In the genomic region with DNA sequence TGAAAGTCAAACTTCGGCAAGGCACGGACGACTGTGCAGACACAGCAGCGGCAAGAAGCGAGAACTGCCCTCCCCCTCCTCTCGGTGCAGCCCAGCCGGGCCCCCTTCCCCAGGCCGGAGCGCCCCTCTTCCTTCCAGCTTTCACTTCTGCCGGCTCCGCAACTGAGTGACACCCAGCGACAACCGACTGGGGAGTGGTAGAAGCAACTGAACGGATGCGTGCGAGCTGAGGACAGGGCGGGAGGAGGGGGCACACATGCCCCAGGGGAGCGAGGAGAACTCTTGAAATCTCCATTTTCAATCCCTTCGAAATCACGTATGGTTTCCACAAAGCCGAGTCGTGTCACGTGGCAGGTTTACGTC, we compare ENCODE assay signal across 24 cellular contexts.
DNase-seq lines count a peak whose midpoint lies in the region; ATAC-seq, FAIRE-seq and TF ChIP-seq lines count a peak whose summit lies in the region.
"Had no signal": no experiment of that assay in that cellular context is flagged by ENCODE, and none has a peak within 500 bp of the region (broad histone marks: within the 10 kb centered on the region; RNA-seq: fewer than 3 reads in every experiment).

No MANE protein-coding gene starts in this region.

- no peak for FAIRE-seq in K562 (lab: Jason Lieb, UNC)
- FAIRE-seq: A204.1, small intestine had no signal

- no peaks in the 10 kb centered on the region for H3K27me3 Mint-ChIP-seq in stimulated activated memory B cell treated with anti-CD40 and anti-IgM and Interleukin-4, amounts not matched to agents 10 μg/mL and 1 μg/mL and 100 μg/mL, for 72 hours
- H3K27me3 Mint-ChIP-seq in activated CD4-positive, alpha-beta T cell treated with anti-CD3 and anti-CD28 coated beads, Interleukin-2, amount 10 ng/mL, durations not matched to agents 24 days and 14 days, result no peaks in the 10 kb centered on the region
- H3K27me3 Mint-ChIP-seq: activated T-helper 17 cell treated with anti-CD3 and anti-CD28 coated beads, Interleukin-2, amount 50 U/mL, for 72 hours; brain; T-helper 17 cell had no signal

- peaks cover 53% of the 10 kb centered on the region for H3K4me1 Mint-ChIP-seq in stimulated activated memory B cell treated with anti-CD40 and anti-IgM and Interleukin-4, amounts not matched to agents 10 μg/mL and 1 μg/mL and 100 μg/mL, for 72 hours
- peaks cover 25% of the 10 kb centered on the region for H3K4me1 Mint-ChIP-seq in activated CD4-positive, alpha-beta T cell treated with anti-CD3 and anti-CD28 coated beads, Interleukin-2, amount 10 ng/mL, durations not matched to agents 24 days and 14 days
- H3K4me1 Mint-ChIP-seq: activated T-helper 17 cell treated with anti-CD3 and anti-CD28 coated beads, Interleukin-2, amount 50 U/mL, for 72 hours had no signal

- peak overlapping the region; percentile 57 for H3K27ac Mint-ChIP-seq in stimulated activated memory B cell treated with anti-CD40 and anti-IgM and Interleukin-4, amounts not matched to agents 10 μg/mL and 1 μg/mL and 100 μg/mL, for 72 hours
- no peak overlapping the region for H3K27ac Mint-ChIP-seq in activated CD4-positive, alpha-beta T cell treated with anti-CD3 and anti-CD28 coated beads, Interleukin-2, amount 10 ng/mL, durations not matched to agents 24 days and 14 days
- H3K27ac Mint-ChIP-seq: activated T-helper 17 cell treated with anti-CD3 and anti-CD28 coated beads, Interleukin-2, amount 50 U/mL, for 72 hours; T-helper 17 cell had no signal

- ATAC-seq in K562, result no peak
- ATAC-seq in stimulated activated memory B cell treated with anti-CD40 and anti-IgM and Interleukin-4, amounts not matched to agents 10 μg/mL and 1 μg/mL and 100 μg/mL, for 72 hours, result no peak
- ATAC-seq in GM21515 (IDR thresholded peaks at IDR 0.05; ENCODE audit: unreplicated experiment), result no peak
- no peak for ATAC-seq in HG03039 (IDR thresholded peaks at IDR 0.05; ENCODE audit: unreplicated experiment)
- ATAC-seq: activated T-helper 17 cell treated with anti-CD3 and anti-CD28 coated beads, Interleukin-2, amount 50 U/mL, for 72 hours; foreskin keratinocyte; stimulated activated naive CD8-positive, alpha-beta T cell treated with anti-CD3 and anti-CD28 coated beads, Interleukin-15, Interleukin-2, amounts not matched to agents 100 U/mL and 50 U/mL, for 24 hours; T-helper 17 cell had no signal

- TF ChIP-seq EP300 in K562 (IDR thresholded peaks at IDR 0.05; ENCODE audit: low read length), result no peak

- H3K36me3 ChIP-seq in Loucy (ENCODE audit: insufficient read depth, low read length) (peaks cover 64% of the 10 kb centered on the region), K562 (ENCODE audit: control insufficient read depth, insufficient read depth, low read length) (peaks cover 59% of the 10 kb centered on the region)

- in situ Hi-C loops in K562 (cut with MboI), result no loop called here

- H3K4me3 ChIP-seq in Loucy (ENCODE audit: low read length, poor library complexity, severe bottlenecking) (peak overlapping the region; percentile 20), K562 (no peak overlapping the region)
- H3K4me3 ChIP-seq: MG63, thyroid gland had no signal

- CTCF ChIA-PET in K562 (lab: Yijun Ruan, JAX; ENCODE audit: low intra/inter-chr PET ratio), result no interaction called here

- H3K36me3 Mint-ChIP-seq in stimulated activated memory B cell treated with anti-CD40 and anti-IgM and Interleukin-4, amounts not matched to agents 10 μg/mL and 1 μg/mL and 100 μg/mL, for 72 hours, result peaks cover 58% of the 10 kb centered on the region
- peaks cover 25% of the 10 kb centered on the region for H3K36me3 Mint-ChIP-seq in activated CD4-positive, alpha-beta T cell treated with anti-CD3 and anti-CD28 coated beads, Interleukin-2, amount 10 ng/mL, durations not matched to agents 24 days and 14 days (ENCODE audit: low read depth)

- H3K9me3 Mint-ChIP-seq in stimulated activated memory B cell treated with anti-CD40 and anti-IgM and Interleukin-4, amounts not matched to agents 10 μg/mL and 1 μg/mL and 100 μg/mL, for 72 hours, result no peaks in the 10 kb centered on the region
- H3K9me3 Mint-ChIP-seq in activated CD4-positive, alpha-beta T cell treated with anti-CD3 and anti-CD28 coated beads, Interleukin-2, amount 10 ng/mL, durations not matched to agents 24 days and 14 days, result no peaks in the 10 kb centered on the region
- H3K9me3 Mint-ChIP-seq: activated T-helper 17 cell treated with anti-CD3 and anti-CD28 coated beads, Interleukin-2, amount 50 U/mL, for 72 hours; brain had no signal

- H3K4me2 ChIP-seq in Loucy (ENCODE audit: low read depth, low read length, poor library complexity, severe bottlenecking), result peak overlapping the region; percentile 71
- no peak overlapping the region for H3K4me2 ChIP-seq in K562 (ENCODE audit: insufficient read depth, low read length)

- TF ChIP-seq RAD21 in K562 (CRISPR knock-in tag; conservative IDR thresholded peaks at IDR 0.05 in 1 of 2, IDR thresholded peaks at IDR 0.05 in 1 of 2), result no peak

- H4K20me1 ChIP-seq in Loucy (ENCODE audit: insufficient read depth, low read length, poor library complexity, severe bottlenecking) (no peaks in the 10 kb centered on the region), K562 (replicated peaks; ENCODE audit: control insufficient read depth, insufficient read depth, low read length) (0 out of 2 replicates have a peak, but pooled peaks cover 3% of the 10 kb centered on the region)

- intact Hi-C loops in K562 (cut with micrococcal nuclease), result no loop called here
- intact Hi-C loops in activated CD4-positive, alpha-beta T cell treated with anti-CD3 and anti-CD28 coated beads, Interleukin-2, amount 10 ng/mL, durations not matched to agents 24 days and 14 days (cut with micrococcal nuclease), result loop anchor here (10.0 kb wide), 1 partner anchor 175 kb away; no protein-coding TSS in a partner anchor

- POLR2A ChIA-PET in K562 (lab: Yijun Ruan, JAX), result interaction anchor here (0.6 kb wide), 1 partner anchor 1877 kb away, joined by 3 read pairs; no protein-coding TSS in a partner anchor

- WGBS in K562 (ENCODE audit: insufficient coverage, low coverage, missing lambda C conversion rate), result 95% methylated on average over 21 of the region's 24 CpGs

- DNase-seq in activated CD8-positive, alpha-beta memory T cell treated with anti-CD3 and anti-CD28 coated beads for 24 hours, result peak; percentile 49
- no peak for DNase-seq in activated CD8-positive, alpha-beta memory T cell treated with anti-CD3 and anti-CD28 coated beads, Interleukin-2, amount 50 U/mL, for 4 hours
- DNase-seq in K562 (ENCODE audit: extremely low read depth in 1 of 4, low spot score in 3 of 4), result no peak
- DNase-seq in activated CD4-positive, alpha-beta T cell treated with anti-CD3 and anti-CD28 coated beads, Interleukin-2, amount 10 ng/mL, durations not matched to agents 24 days and 14 days, result no peak
- DNase-seq: DMS 273 treated with DMSO at 0.1 percent for 48 hours; effector CD8-positive, alpha-beta T cell; foreskin keratinocyte; hippocampal formation; MG63; NCI-H1436; NCI-H510A; NK-92 treated with Interleukin-12 subunit alpha and Interleukin-12 subunit beta, amount 100 ng/mL, for 24 hours; small intestine; stimulated activated CD4-positive, alpha-beta T cell treated with anti-CD3 and anti-CD28 coated beads, Interleukin-2, amount 100 ng/mL, for 48 hours; stimulated activated naive CD8-positive, alpha-beta T cell treated with anti-CD3 and anti-CD28 coated beads, Interleukin-15, Interleukin-2, amounts not matched to agents 100 U/mL and 50 U/mL, for 24 hours; T-helper 17 cell; thyroid gland had no signal

- no peak overlapping the region for H3K4me3 Mint-ChIP-seq in stimulated activated memory B cell treated with anti-CD40 and anti-IgM and Interleukin-4, amounts not matched to agents 10 μg/mL and 1 μg/mL and 100 μg/mL, for 72 hours
- no peak overlapping the region for H3K4me3 Mint-ChIP-seq in activated CD4-positive, alpha-beta T cell treated with anti-CD3 and anti-CD28 coated beads, Interleukin-2, amount 10 ng/mL, durations not matched to agents 24 days and 14 days
- H3K4me3 Mint-ChIP-seq: activated T-helper 17 cell treated with anti-CD3 and anti-CD28 coated beads, Interleukin-2, amount 50 U/mL, for 72 hours; brain had no signal

- H3K4me1 ChIP-seq in Loucy (ENCODE audit: insufficient read depth, low read length, poor library complexity, severe bottlenecking) (peaks cover 83% of the 10 kb centered on the region), K562 (replicated peaks in 1 of 2; ENCODE audit: control insufficient read depth in 2 of 2, insufficient read depth in 2 of 2, low read length in 2 of 2) (peaks cover 0 to 17% of the 10 kb centered on the region in 2 experiments; a peak in 2 of 5 replicates)
- H3K4me1 ChIP-seq: foreskin keratinocyte, thyroid gland had no signal

- H3K27me3 ChIP-seq in Loucy (ENCODE audit: insufficient read depth, low read length, poor library complexity, severe bottlenecking), result no peaks in the 10 kb centered on the region
- no peaks in the 10 kb centered on the region for H3K27me3 ChIP-seq in K562 (ENCODE audit: control insufficient read depth in 2 of 2, insufficient read depth in 2 of 2, low read length in 2 of 2)
- H3K27me3 ChIP-seq: foreskin keratinocyte, MG63, thyroid gland had no signal

- TF ChIP-seq CTCF in Loucy (conservative IDR thresholded peaks at IDR 0.05; ENCODE audit: low read length) (no peak), K562 (IDR thresholded peaks at IDR 0.05 in 2 of 3, conservative IDR thresholded peaks at IDR 0.05 in 1 of 3; ENCODE audit: insufficient read depth in 2 of 3, low read depth in 1 of 3, low read length in 3 of 3) (no peak)

- no peak overlapping the region for H3K27ac ChIP-seq in K562 (ENCODE audit: extremely low read depth, low read depth, low read length)
- H3K27ac ChIP-seq: foreskin keratinocyte, thyroid gland had no signal

- peaks cover 22% of the 10 kb centered on the region for H3F3A ChIP-seq in Loucy (ENCODE audit: low read depth)

- no peak for TF ChIP-seq POLR2A in K562 (conservative IDR thresholded peaks at IDR 0.05)

- H3K9me3 ChIP-seq in Loucy (ENCODE audit: insufficient read depth, low read depth, low read length) (no peaks in the 10 kb centered on the region), K562 (replicated peaks; ENCODE audit: control insufficient read depth, insufficient read depth, low read depth, low read length) (no peaks in the 10 kb centered on the region)
- H3K9me3 ChIP-seq: MG63, thyroid gland had no signal

- no peaks in the 10 kb centered on the region for H3K9me2 ChIP-seq in Loucy (replicated peaks; ENCODE audit: low read depth, low read length)

- H2AFZ ChIP-seq in Loucy (ENCODE audit: low read length), result no peak overlapping the region
- no peak overlapping the region for H2AFZ ChIP-seq in K562 (ENCODE audit: low read depth, low read length)

- H3K9ac ChIP-seq in Loucy (ENCODE audit: low read depth, low read length, poor library complexity, severe bottlenecking), result peak overlapping the region; percentile 84
- no peak overlapping the region for H3K9ac ChIP-seq in K562 (ENCODE audit: insufficient read depth in 1 of 2, low read depth in 2 of 2, low read length in 2 of 2)

- H3K9me1 ChIP-seq in K562 (ENCODE audit: control insufficient read depth, insufficient read depth, low read length), result peaks cover 4% of the 10 kb centered on the region

- TSS peak; percentile 36 for BruUV-seq in K562 (replicated peaks; lab: Mats Ljungman, UMichigan)

- H3K79me2 ChIP-seq in Loucy (ENCODE audit: insufficient read depth, low read length) (peaks cover 48% of the 10 kb centered on the region; the same call in 1 of the 2 replicates), K562 (ENCODE audit: control insufficient read depth, insufficient read depth, low read length) (no peaks in the 10 kb centered on the region)
